ENCODE assay signal across 9 cellular contexts in genomic region chr21:25283720-25284119, GRCh38.
A peak's percentile ranks its signal among the peaks of the same experiment; 100 is the strongest.
DNase-seq lines count a peak whose midpoint lies in the region; ATAC-seq and TF ChIP-seq lines count a peak whose summit lies in the region.
"Had no signal": no experiment of that assay in that cellular context is flagged by ENCODE, and none has a peak within 500 bp of the region (broad histone marks: within the 10 kb centered on the region; RNA-seq: fewer than 3 reads in every experiment).

No MANE protein-coding gene starts in this region.

- H3K4me1 ChIP-seq in DOHH2 (ENCODE audit: control insufficient read depth, low read length): no peaks in the 10 kb centered on the region; the same call in 1 of the 2 replicates

- H3K4me3 ChIP-seq in DOHH2 (ENCODE audit: low read length) (no peak overlapping the region), SU-DHL-6 (ENCODE audit: insufficient read depth, low read length, poor library complexity, severe bottlenecking) (no peak overlapping the region)

- no peak for ATAC-seq in GM21786 (IDR thresholded peaks at IDR 0.05; ENCODE audit: unreplicated experiment)

- DNase-seq in HCEC 1CT (peak; percentile 46), left kidney (ENCODE audit: low read depth, low spot score) (peak; percentile 58), mesenteric fat pad (ENCODE audit: low spot score) (no peak), LoVo (ENCODE audit: low spot score) (no peak), inferior parietal cortex (ENCODE audit: extremely low spot score) (no peak)
- DNase-seq: midbrain had no signal

- H3K79me2 ChIP-seq in DOHH2 (ENCODE audit: control insufficient read depth, low read length): no peaks in the 10 kb centered on the region
- no peaks in the 10 kb centered on the region for H3K79me2 ChIP-seq in SU-DHL-6 (ENCODE audit: insufficient read depth, low read length)

- no peak overlapping the region for H3K27ac ChIP-seq in DOHH2 (ENCODE audit: low read depth, low read length)
- no peak overlapping the region for H3K27ac ChIP-seq in SU-DHL-6 (ENCODE audit: low read depth, low read length)

- H3K9me3 ChIP-seq in DOHH2 (ENCODE audit: control insufficient read depth, insufficient read depth, low read length): no peaks in the 10 kb centered on the region
- H3K9me3 ChIP-seq in SU-DHL-6 (ENCODE audit: insufficient read depth, low read length): no peaks in the 10 kb centered on the region

- H3K4me2 ChIP-seq in DOHH2 (ENCODE audit: low read length) (no peak overlapping the region), SU-DHL-6 (ENCODE audit: low read depth, low read length, poor library complexity, severe bottlenecking) (no peak overlapping the region)

- no peaks in the 10 kb centered on the region for H3K36me3 ChIP-seq in DOHH2 (ENCODE audit: control insufficient read depth, low read length)
- H3K36me3 ChIP-seq in SU-DHL-6 (ENCODE audit: low read length): no peaks in the 10 kb centered on the region

- H3F3A ChIP-seq in DOHH2 (ENCODE audit: control insufficient read depth, insufficient read depth) (no peaks in the 10 kb centered on the region), SU-DHL-6 (ENCODE audit: insufficient read depth) (no peaks in the 10 kb centered on the region)

- TF ChIP-seq CTCF in DOHH2 (IDR thresholded peaks at IDR 0.05; ENCODE audit: low read depth, low read length, poor library complexity, severe bottlenecking) (peak; percentile 48), SU-DHL-6 (IDR thresholded peaks at IDR 0.05; ENCODE audit: insufficient read depth, low read length, poor library complexity, severe bottlenecking) (peak; percentile 43)

- no peaks in the 10 kb centered on the region; the same call in 1 of the 2 replicates for H3K9me2 ChIP-seq in DOHH2 (replicated peaks; ENCODE audit: control insufficient read depth, low read length)
- no peaks in the 10 kb centered on the region for H3K9me2 ChIP-seq in SU-DHL-6 (replicated peaks; ENCODE audit: insufficient read depth, low read length)

- H3K27me3 ChIP-seq in DOHH2 (ENCODE audit: control insufficient read depth, low read length): no peaks in the 10 kb centered on the region
- no peaks in the 10 kb centered on the region for H3K27me3 ChIP-seq in SU-DHL-6 (ENCODE audit: low read length)

- H3K9ac ChIP-seq in SU-DHL-6 (ENCODE audit: low read length): no peak overlapping the region

- H2AFZ ChIP-seq in SU-DHL-6 (ENCODE audit: low read depth, low read length, severe bottlenecking): peak overlapping the region; percentile 61

- H4K20me1 ChIP-seq in DOHH2 (ENCODE audit: control insufficient read depth, insufficient read depth, low read depth, low read length) (no peaks in the 10 kb centered on the region), SU-DHL-6 (ENCODE audit: low read depth, low read length) (no peaks in the 10 kb centered on the region)

Comparison
In these comparisons a context has a peak if more than half of its experiments do, and no peak if none do; other contexts are left out.
1. DNase-seq: peak in HCEC 1CT (single experiment) and left kidney (single experiment); none in mesenteric fat pad (single experiment), LoVo (single experiment) and inferior parietal cortex (single experiment).